In genomic region chr6:125779924-125780539, GRCh38 we compare ENCODE assay signal across 8 cellular contexts. TPM values are rescaled to one million over a fixed set of nuclear protein-coding genes. Genes with fewer than 3 reads are reported as not detected.
A peak's percentile ranks its signal among the peaks of the same experiment; 100 is the strongest.
DNase-seq lines count a peak whose midpoint lies in the region; ATAC-seq, FAIRE-seq and TF ChIP-seq lines count a peak whose summit lies in the region.

No MANE protein-coding gene starts in this region.

- TF ChIP-seq CTCF in GM12875 (IDR thresholded peaks at IDR 0.05; ENCODE audit: borderline replicate concordance, insufficient read depth, low read depth, low read length), result no peak
- peak; percentile 19 for TF ChIP-seq CTCF in psoas muscle (IDR thresholded peaks at IDR 0.05)

- ATAC-seq in HG02852 (IDR thresholded peaks at IDR 0.05; ENCODE audit: unreplicated experiment), result peak; percentile 81
- peak; percentile 97 to 98 for ATAC-seq in right cardiac atrium
- ATAC-seq in psoas muscle, result peak; percentile 93 to 96 (median 94)

- DNase-seq in NCI-H1436 treated with DMSO at 0.1 percent for 48 hours (lab: John Stamatoyannopoulos, UW) (peak; percentile 91), T-helper 1 cell (peak; percentile 61 to 92 (median 77)), anterior cingulate cortex (lab: John Stamatoyannopoulos, UW) (peak; percentile 16 to 93 (median 73)), right cardiac atrium (peak; percentile 75 to 91 (median 88)), psoas muscle (peak; percentile 76 to 88), urothelium cell line (ENCODE audit: low spot score) (peak; percentile 83)

- H3K9me3 ChIP-seq in right cardiac atrium (ENCODE audit: control insufficient read depth, low read length) (no peaks in the 10 kb centered on the region), psoas muscle (no peaks in the 10 kb centered on the region)

- peak overlapping the region; percentile 96 for H3K27ac ChIP-seq in right cardiac atrium (ENCODE audit: low read length)
- peak overlapping the region; percentile 97 for H3K27ac ChIP-seq in psoas muscle

- H3K4me1 ChIP-seq in right cardiac atrium (ENCODE audit: control insufficient read depth, insufficient read depth, low read length) (no peaks in the 10 kb centered on the region), psoas muscle (peaks cover 6% of the 10 kb centered on the region)

- no peaks in the 10 kb centered on the region for H3K27me3 ChIP-seq in right cardiac atrium (ENCODE audit: control insufficient read depth, insufficient read depth)
- no peaks in the 10 kb centered on the region for H3K27me3 ChIP-seq in psoas muscle (ENCODE audit: insufficient read depth in 3 of 3, low read length in 2 of 3)

- no peaks in the 10 kb centered on the region for H3K36me3 ChIP-seq in psoas muscle (ENCODE audit: insufficient read depth in 1 of 2, low read depth in 1 of 2)

- intact Hi-C loops in right cardiac atrium (cut with DNase I) (loop anchor here in 3 of 4 donors (5.0 kb wide), 2 partner anchors 177 to 192 kb away; partner anchors contain the start of gene HINT3 (in 2 of the 3)), psoas muscle (cut with DNase I) (no loop called here)

- WGBS in right cardiac atrium, result 14% methylated on average over 17 of the region's 17 CpGs
- WGBS in psoas muscle, 3 donors, result 14% methylated on average over 17 of the region's 17 CpGs

- no peak for FAIRE-seq in urothelium cell line (lab: Jason Lieb, UNC)

- H3K4me3 ChIP-seq in GM12875 (ENCODE audit: low read depth, low read length) (peak overlapping the region; percentile 55), right cardiac atrium (ENCODE audit: low read length) (peak overlapping the region; percentile 90), psoas muscle (peak overlapping the region; percentile 76)

RNA-seq across cellular contexts. Expression of gene NCOA7, which starts 10.7 kb away (rescaled TPM):
- total RNA-seq in right cardiac atrium (10 to 100 TPM; 12.6 to 18.6 (median 17.0) TPM), psoas muscle (10 to 100 TPM in 3 of 4 donors, 1 to 10 TPM in 1; 8.2 to 22.5 (median 13.2) TPM)
- polyA plus RNA-seq in right cardiac atrium (5.9 TPM), psoas muscle (1 to 10 TPM; 3.1 to 7.4 (median 5.6) TPM)

RNA-seq across cellular contexts. Expression of gene HEY2, which starts 30.6 kb away (rescaled TPM):
- total RNA-seq in right cardiac atrium, result 1 to 10 TPM; 2.6 to 6.0 (median 3.7) TPM
- polyA plus RNA-seq in right cardiac atrium, result 3.1 TPM
- 10 to 100 TPM in 1 of 4 donors, 1 to 10 TPM in 3; 4.4 to 80.5 (median 7.5) TPM for total RNA-seq in psoas muscle
- 1 to 10 TPM; 4.2 to 6.2 (median 5.5) TPM for polyA plus RNA-seq in psoas muscle

Comparison
In these comparisons a context has a peak if more than half of its experiments do, and no peak if none do; other contexts are left out.
1. Peak in every context shown above with its lines: DNase-seq, ATAC-seq, H3K4me3 ChIP-seq and H3K27ac ChIP-seq.
2. intact Hi-C loops: an anchor here in right cardiac atrium (5.0 kb wide); none called in psoas muscle.